8 cellular contexts compared by ENCODE assay signal in the genomic region with DNA sequence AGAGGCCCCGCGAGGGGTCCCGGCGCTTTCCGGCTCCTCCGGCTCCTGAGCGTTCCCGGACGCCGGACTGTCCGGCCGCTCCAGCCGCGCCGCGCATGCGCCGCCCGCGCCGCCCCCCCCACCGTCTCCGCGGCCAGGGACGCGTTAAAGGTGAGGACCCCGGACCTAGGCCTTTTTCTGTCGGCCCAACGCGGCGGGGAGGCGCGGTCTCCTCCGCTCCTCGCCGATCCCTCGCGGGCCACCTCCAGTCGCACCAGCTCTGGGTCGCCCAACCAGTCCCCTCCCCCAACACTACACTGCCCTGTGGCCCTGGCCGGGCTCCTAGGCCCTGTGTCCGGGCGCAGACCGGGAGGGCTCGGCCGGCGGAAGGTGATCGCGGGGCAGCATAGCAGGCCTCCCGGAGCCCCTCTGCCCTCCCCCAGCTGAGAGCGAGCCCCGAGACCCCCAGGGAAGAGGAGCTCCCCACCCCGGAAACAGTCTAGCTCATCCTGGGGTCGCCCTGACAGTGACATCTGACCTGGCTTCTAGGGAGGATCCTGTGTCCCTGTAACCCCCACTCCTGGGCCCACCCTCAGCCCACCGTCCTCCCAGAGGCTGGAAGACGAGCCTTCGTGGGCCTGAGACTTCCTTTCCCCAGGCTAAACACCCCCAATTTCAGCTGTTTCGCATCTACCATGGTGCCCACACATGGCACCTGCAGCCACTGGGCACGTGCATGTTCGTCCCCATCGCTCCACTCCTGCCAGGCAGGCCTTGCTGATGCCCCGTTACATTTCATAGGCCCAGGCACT. TPM values are rescaled to one million over a fixed set of nuclear protein-coding genes. Genes with fewer than 3 reads are reported as not detected.
A peak's percentile ranks its signal among the peaks of the same experiment; 100 is the strongest.
DNase-seq lines count a peak whose midpoint lies in the region; ATAC-seq and TF ChIP-seq lines count a peak whose summit lies in the region.

No MANE protein-coding gene starts in this region.

- intact Hi-C loops in Panc1 (cut with micrococcal nuclease; ENCODE audit: unreplicated experiment): no loop called here

- no peaks in the 10 kb centered on the region for H3K27me3 ChIP-seq in Panc1 (ENCODE audit: control insufficient read depth, insufficient read depth, low read length)

- CTCF ChIA-PET in Panc1 (lab: Charles Lee): interaction anchor here (0.6 kb wide), 1 partner anchor 206 kb away, joined by 3 read pairs; no protein-coding TSS in a partner anchor

- H3K9me3 Mint-ChIP-seq in stimulated activated naive CD8-positive, alpha-beta T cell treated with anti-CD3 and anti-CD28 coated beads, Interleukin-15, amount 100 ng/mL, for 72 hours: no peaks in the 10 kb centered on the region

- TF ChIP-seq CTCF in Panc1 (IDR thresholded peaks at IDR 0.05): no peak
- no peak for TF ChIP-seq CTCF in coronary artery (IDR thresholded peaks at IDR 0.05)

- H3K4me1 Mint-ChIP-seq in stimulated activated naive CD8-positive, alpha-beta T cell treated with anti-CD3 and anti-CD28 coated beads, Interleukin-15, amount 100 ng/mL, for 72 hours: peaks cover 13% of the 10 kb centered on the region

- DNase-seq in Caki2 (ENCODE audit: low read depth): peak; percentile 80
- DNase-seq in Panc1 (ENCODE audit: low read depth, low spot score): no peak
- DNase-seq in coronary artery (ENCODE audit: low spot score): peak; percentile 85
- peak; percentile 84 for DNase-seq in left lobe of liver (ENCODE audit: low spot score)
- no peak for DNase-seq in stimulated activated naive CD8-positive, alpha-beta T cell treated with anti-CD3 and anti-CD28 coated beads, Interleukin-15, amount 100 ng/mL, for 72 hours
- DNase-seq in amniotic stem cell (lab: John Stamatoyannopoulos, UW): no peak

- H3K4me3 ChIP-seq in Panc1 (ENCODE audit: low read depth in 2 of 2, low read length in 2 of 2): peak overlapping the region; percentile 60 to 67
- H3K4me3 ChIP-seq in coronary artery: peak overlapping the region; percentile 91

- no TSS peak for BruUV-seq in Panc1 (replicated peaks; lab: Mats Ljungman, UMichigan)

- no peaks in the 10 kb centered on the region; the same call in 1 of the 2 replicates for H3K36me3 ChIP-seq in Panc1 (ENCODE audit: control insufficient read depth, insufficient read depth, low read length)

- POLR2A ChIA-PET in Panc1 (lab: Charles Lee): no interaction called here

- no peaks in the 10 kb centered on the region for H3K9me3 ChIP-seq in Panc1 (ENCODE audit: control insufficient read depth, insufficient read depth, low read depth, low read length)

- peak overlapping the region; percentile 59 to 60 for H3K4me3 Mint-ChIP-seq in stimulated activated naive CD8-positive, alpha-beta T cell treated with anti-CD3 and anti-CD28 coated beads, Interleukin-15, amount 100 ng/mL, for 72 hours

- in situ Hi-C loops in Caki2 (cut with HindIII; ENCODE audit: low pct_unique_long_range_greater_than_20kb, low sequenced_read_pairs): no loop called here
- in situ Hi-C loops in Panc1 (cut with HindIII; ENCODE audit: low pct_unique_long_range_greater_than_20kb, low sequenced_read_pairs): no loop called here

- H3K4me1 ChIP-seq in Panc1 (ENCODE audit: control insufficient read depth, insufficient read depth, low read length): peaks cover 46% of the 10 kb centered on the region

- peaks cover 70% of the 10 kb centered on the region for H3K27me3 Mint-ChIP-seq in stimulated activated naive CD8-positive, alpha-beta T cell treated with anti-CD3 and anti-CD28 coated beads, Interleukin-15, amount 100 ng/mL, for 72 hours

- ATAC-seq in GM19025 (IDR thresholded peaks at IDR 0.05; ENCODE audit: low read depth, unreplicated experiment) (peak; percentile 78), HG03095 (IDR thresholded peaks at IDR 0.05; ENCODE audit: unreplicated experiment) (peak; percentile 56), Panc1 (peak; percentile 78), left lobe of liver (peak; percentile 57)
- ATAC-seq in stimulated activated naive CD8-positive, alpha-beta T cell treated with anti-CD3 and anti-CD28 coated beads, Interleukin-15, amount 100 ng/mL, for 72 hours: peak; percentile 21

- peak overlapping the region in 1 of 2 donors; percentile 15 for H3K27ac Mint-ChIP-seq in stimulated activated naive CD8-positive, alpha-beta T cell treated with anti-CD3 and anti-CD28 coated beads, Interleukin-15, amount 100 ng/mL, for 72 hours

- H3K27ac ChIP-seq in Panc1 (ENCODE audit: low read length): peak overlapping the region; percentile 81
- peak overlapping the region; percentile 94 to 97 for H3K27ac ChIP-seq in coronary artery

RNA-seq across cellular contexts. Expression of a gene that starts 14.7 kb away (rescaled TPM):
- 85.7 and 94.2 TPM in 2 replicates for total RNA-seq in Caki2 (2014; rRNA removed; shearing (Covaris generic); ENCODE audit: low replicate concordance)
- total RNA-seq in Panc1 (2021; ENCODE audit: unreplicated experiment): 120 TPM
- 112 TPM for polyA plus RNA-seq in Panc1 (2012; ENCODE audit: insufficient read length)
- 39.2 TPM for total RNA-seq in left lobe of liver

RNA-seq across cellular contexts. Expression of a gene that starts 47.3 kb away (rescaled TPM):
- total RNA-seq in Caki2 (2014; rRNA removed; shearing (Covaris generic); ENCODE audit: low replicate concordance): not detected in 2 replicates
- total RNA-seq in Panc1 (2021; ENCODE audit: unreplicated experiment) (2.7 TPM), left lobe of liver (9.7 TPM)
- not detected for polyA plus RNA-seq in Panc1 (2012; ENCODE audit: insufficient read length)

RNA-seq across cellular contexts. Expression of a gene that starts 59.1 kb away (rescaled TPM):
- not detected in 2 replicates for total RNA-seq in Caki2 (2014; rRNA removed; shearing (Covaris generic); ENCODE audit: low replicate concordance)
- total RNA-seq in Panc1 (2021; ENCODE audit: unreplicated experiment) (5.0 TPM), left lobe of liver (12.7 TPM)
- not detected for polyA plus RNA-seq in Panc1 (2012; ENCODE audit: insufficient read length)

Comparison
In these comparisons a context has a peak if more than half of its experiments do, and no peak if none do; other contexts are left out.
1. DNase-seq: peak in Caki2 (single experiment), coronary artery (single experiment) and left lobe of liver (single experiment); none in Panc1 (single experiment), stimulated activated naive CD8-positive, alpha-beta T cell treated with anti-CD3 and anti-CD28 coated beads, Interleukin-15, amount 100 ng/mL, for 72 hours (0 of 2) and amniotic stem cell (single experiment).
2. ATAC-seq: peak in every context shown above with its lines; median percentile 78 in GM19025; 78 in Panc1; 57 in left lobe of liver; 56 in HG03095; 21 in stimulated activated naive CD8-positive, alpha-beta T cell treated with anti-CD3 and anti-CD28 coated beads, Interleukin-15, amount 100 ng/mL, for 72 hours.